ENCODE assay signal across 9 cellular contexts in genomic region chr3:130480736-130481135, GRCh38. TPM values are rescaled to one million over a fixed set of nuclear protein-coding genes. Genes with fewer than 3 reads are reported as not detected.
A peak's percentile ranks its signal among the peaks of the same experiment; 100 is the strongest.
DNase-seq lines count a peak whose midpoint lies in the region; ATAC-seq and TF ChIP-seq lines count a peak whose summit lies in the region.
"Had no signal": no experiment of that assay in that cellular context is flagged by ENCODE, and none has a peak within 500 bp of the region (broad histone marks: within the 10 kb centered on the region; RNA-seq: fewer than 3 reads in every experiment).

No MANE protein-coding gene starts in this region.

- TF ChIP-seq CTCF in Calu3 (IDR thresholded peaks at IDR 0.05; ENCODE audit: unreplicated experiment): peak; percentile 49

- H3K4me1 Mint-ChIP-seq in Calu3 (ENCODE audit: low read depth, unreplicated experiment): no peaks in the 10 kb centered on the region
- H3K4me1 Mint-ChIP-seq: activated CD4-positive, alpha-beta T cell treated with anti-CD3 and anti-CD28 coated beads, Interleukin-2, amount 10 ng/mL, durations not matched to agents 7 days and 5 days had no signal

- H3K9me3 Mint-ChIP-seq in Calu3 (ENCODE audit: low read depth, unreplicated experiment): no peaks in the 10 kb centered on the region
- H3K9me3 Mint-ChIP-seq: activated CD4-positive, alpha-beta T cell treated with anti-CD3 and anti-CD28 coated beads, Interleukin-2, amount 10 ng/mL, durations not matched to agents 7 days and 5 days had no signal

- no peaks in the 10 kb centered on the region for H3K36me3 Mint-ChIP-seq in Calu3 (ENCODE audit: insufficient read depth, unreplicated experiment)

- ATAC-seq in GM21528 (IDR thresholded peaks at IDR 0.05; ENCODE audit: low FRiP score, unreplicated experiment) (no peak), HG03571 (IDR thresholded peaks at IDR 0.05; ENCODE audit: unreplicated experiment) (no peak)

- peaks cover 25% of the 10 kb centered on the region for H3K27me3 Mint-ChIP-seq in Calu3 (ENCODE audit: unreplicated experiment)

- no peak overlapping the region for H3K4me3 Mint-ChIP-seq in Calu3 (ENCODE audit: low read depth, unreplicated experiment)
- H3K4me3 Mint-ChIP-seq: activated CD4-positive, alpha-beta T cell treated with anti-CD3 and anti-CD28 coated beads, Interleukin-2, amount 10 ng/mL, durations not matched to agents 7 days and 5 days had no signal

- CTCF ChIA-PET in Calu3 (lab: Charles Lee): interaction anchor here (0.7 to 1.6 kb wide), 2 partner anchors 205 to 1799 kb away, joined by 4 to 5 read pairs; no protein-coding TSS in a partner anchor

- DNase-seq in Calu3 (peak; percentile 44), LHCN-M2 (ENCODE audit: low read depth) (peak; percentile 54), cerebellar cortex (ENCODE audit: low spot score) (peak; percentile 22), medulla oblongata (ENCODE audit: extremely low spot score) (peak; percentile 8), NCI-H748 treated with DMSO at 0.1 percent for 48 hours (lab: John Stamatoyannopoulos, UW) (no peak), NCI-H2029 treated with DMSO at 0.1 percent for 48 hours (lab: John Stamatoyannopoulos, UW) (no peak)
- DNase-seq: activated CD4-positive, alpha-beta T cell treated with anti-CD3 and anti-CD28 coated beads, Interleukin-2, amount 10 ng/mL, durations not matched to agents 7 days and 5 days had no signal

- intact Hi-C loops in Calu3 (cut with micrococcal nuclease; ENCODE audit: unreplicated experiment): loop anchor here (2.0 kb wide), 1 partner anchor 58 kb away; no protein-coding TSS in a partner anchor

- BruUV-seq in Calu3 (replicated peaks; lab: Mats Ljungman, UMichigan): no TSS peak

- no peak overlapping the region for H3K27ac Mint-ChIP-seq in Calu3 (ENCODE audit: unreplicated experiment)
- H3K27ac Mint-ChIP-seq: activated CD4-positive, alpha-beta T cell treated with anti-CD3 and anti-CD28 coated beads, Interleukin-2, amount 10 ng/mL, durations not matched to agents 7 days and 5 days had no signal

RNA-seq across cellular contexts. Expression of gene COL6A6, which starts 36.2 kb away (rescaled TPM):
- total RNA-seq in Calu3 (2022) (not detected in 2 replicates), LHCN-M2 (2014; rRNA removed) (not detected in 2 replicates)
- 0.05 TPM for polyA plus RNA-seq in LHCN-M2 (2012)
- total RNA-seq: activated CD4-positive, alpha-beta T cell treated with anti-CD3 and anti-CD28 coated beads, Interleukin-2, amount 10 ng/mL, durations not matched to agents 7 days and 5 days had no signal

Comparison
In these comparisons a context has a peak if more than half of its experiments do, and no peak if none do; other contexts are left out.
1. DNase-seq: peak in Calu3 (single experiment), LHCN-M2 (single experiment), cerebellar cortex (single experiment) and medulla oblongata (single experiment); none in NCI-H748 treated with DMSO at 0.1 percent for 48 hours (single experiment) and NCI-H2029 treated with DMSO at 0.1 percent for 48 hours (single experiment).